ENCODE assay signal across 8 cellular contexts in genomic region chr11:3164540-3165151, GRCh38. TPM values are rescaled to one million over a fixed set of nuclear protein-coding genes. Genes with fewer than 3 reads are reported as not detected.
DNase-seq lines count a peak whose midpoint lies in the region; ATAC-seq and TF ChIP-seq lines count a peak whose summit lies in the region.

No MANE protein-coding gene starts in this region.

- no peak overlapping the region for H3K27ac Mint-ChIP-seq in activated CD8-positive, alpha-beta T cell treated with anti-CD3 and anti-CD28 coated beads for 36 hours

- H3K36me3 ChIP-seq in heart left ventricle: no peaks in the 10 kb centered on the region
- H3K36me3 ChIP-seq in psoas muscle (ENCODE audit: insufficient read depth in 1 of 2, low read depth in 1 of 2): no peaks in the 10 kb centered on the region

- peak; percentile 19 for ATAC-seq in activated CD8-positive, alpha-beta T cell treated with anti-CD3 and anti-CD28 coated beads for 36 hours
- peak in 2 of 4 donors; percentile 2 for ATAC-seq in heart left ventricle
- ATAC-seq in psoas muscle: peak in 2 of 4 donors; percentile 2 to 11
- ATAC-seq in HG02970 (IDR thresholded peaks at IDR 0.05; ENCODE audit: low FRiP score, unreplicated experiment): no peak

- peaks cover 16% of the 10 kb centered on the region for H3K27me3 Mint-ChIP-seq in activated CD8-positive, alpha-beta T cell treated with anti-CD3 and anti-CD28 coated beads for 36 hours

- CTCF ChIA-PET in activated CD8-positive, alpha-beta T cell treated with anti-CD3 and anti-CD28 coated beads for 36 hours (lab: Charles Lee): interaction anchor here (1.1 kb wide), 1 partner anchor 53 kb away, joined by 4 read pairs; no protein-coding TSS in a partner anchor

- DNase-seq in ELR (ENCODE audit: low read depth) (peak; percentile 22), heart left ventricle (peak in 4 of 5 donors; percentile 26 to 71 (median 38)), psoas muscle (peak in 1 of 2 donors; percentile 56), UCSD-AML1 (lab: John Stamatoyannopoulos, UW; ENCODE audit: unreplicated experiment) (no peak), mesenteric fat pad (ENCODE audit: low spot score) (no peak), OCI-M1 (lab: John Stamatoyannopoulos, UW) (no peak)
- no peak for DNase-seq in activated CD8-positive, alpha-beta T cell treated with anti-CD3 and anti-CD28 coated beads for 36 hours

- intact Hi-C loops in activated CD8-positive, alpha-beta T cell treated with anti-CD3 and anti-CD28 coated beads for 36 hours (cut with micrococcal nuclease): no loop called here
- intact Hi-C loops in heart left ventricle (cut with DNase I) (loop anchor here in 5 of 10 donors (5.0 to 10.0 kb wide), 4 partner anchors 37 to 110 kb away; partner anchors contain the start of gene CARS1 (in 2 of the 5)), psoas muscle (cut with DNase I) (loop anchor here in 1 of 2 donors (10.0 kb wide), 2 partner anchors 50 to 110 kb away; partner anchors contain the start of gene CARS1)

- TF ChIP-seq POLR2A in heart left ventricle (IDR thresholded peaks at IDR 0.05): no peak

- H3K9me3 ChIP-seq in heart left ventricle (no peaks in the 10 kb centered on the region), psoas muscle (no peaks in the 10 kb centered on the region)

- TF ChIP-seq CTCF in activated CD8-positive, alpha-beta T cell treated with anti-CD3 and anti-CD28 coated beads for 36 hours (IDR thresholded peaks at IDR 0.05): no peak
- TF ChIP-seq CTCF in heart left ventricle (IDR thresholded peaks at IDR 0.05): no peak
- TF ChIP-seq CTCF in psoas muscle (IDR thresholded peaks at IDR 0.05): no peak

- peaks cover 23% of the 10 kb centered on the region for H3K4me1 Mint-ChIP-seq in activated CD8-positive, alpha-beta T cell treated with anti-CD3 and anti-CD28 coated beads for 36 hours (ENCODE audit: low read depth)

- H3K4me1 ChIP-seq in heart left ventricle (peaks cover 7 to 69% (median 56%) of the 10 kb centered on the region in 12 donors), psoas muscle (peaks cover 47% of the 10 kb centered on the region)

- H3K27ac ChIP-seq in heart left ventricle: peak overlapping the region; percentile 69 to 92 (median 85)
- H3K27ac ChIP-seq in psoas muscle: peak overlapping the region; percentile 64

- POLR2A ChIA-PET in activated CD8-positive, alpha-beta T cell treated with anti-CD3 and anti-CD28 coated beads for 36 hours (lab: Charles Lee): no interaction called here

- H3K4me3 Mint-ChIP-seq in activated CD8-positive, alpha-beta T cell treated with anti-CD3 and anti-CD28 coated beads for 36 hours: peak overlapping the region; percentile 68

- H3K4me3 ChIP-seq in heart left ventricle (peak overlapping the region; percentile 66 to 98 (median 84)), psoas muscle (peak overlapping the region; percentile 84)

- H3K27me3 ChIP-seq in heart left ventricle: no peaks in the 10 kb centered on the region
- H3K27me3 ChIP-seq in psoas muscle (ENCODE audit: insufficient read depth in 3 of 3, low read length in 2 of 3): no peaks in the 10 kb centered on the region

- no peaks in the 10 kb centered on the region for H3K9me3 Mint-ChIP-seq in activated CD8-positive, alpha-beta T cell treated with anti-CD3 and anti-CD28 coated beads for 36 hours

- WGBS in heart left ventricle, 4 donors: 0 to 1% (median 0%) methylated on average over 6 to 46 of the region's 46 CpGs
- WGBS in psoas muscle, 3 donors: 1 to 4% (median 3%) methylated on average over 18 to 46 of the region's 46 CpGs

- no peaks in the 10 kb centered on the region for H3K36me3 Mint-ChIP-seq in activated CD8-positive, alpha-beta T cell treated with anti-CD3 and anti-CD28 coated beads for 36 hours (ENCODE audit: low read depth)

RNA-seq across cellular contexts. Expression of gene OSBPL5, which starts 0.5 kb away (rescaled TPM):
- 1 to 10 TPM; 4.8 to 5.9 TPM for total RNA-seq in activated CD8-positive, alpha-beta T cell treated with anti-CD3 and anti-CD28 coated beads for 36 hours
- total RNA-seq in heart left ventricle: 10 to 100 TPM; 10.1 to 27.7 (median 17.0) TPM
- 10 to 100 TPM; 11.1 to 11.2 TPM for polyA plus RNA-seq in heart left ventricle
- 10 to 100 TPM in 2 of 4 donors, 1 to 10 TPM in 2; 6.9 to 12.4 (median 10.3) TPM for total RNA-seq in psoas muscle
- polyA plus RNA-seq in psoas muscle: 1 to 10 TPM; 3.4 to 5.0 (median 4.3) TPM
- total RNA-seq in mesenteric fat pad: 41.4 TPM

RNA-seq across cellular contexts. Expression of gene MRGPRG, which starts 54.0 kb away (rescaled TPM):
- total RNA-seq in activated CD8-positive, alpha-beta T cell treated with anti-CD3 and anti-CD28 coated beads for 36 hours: not detected
- total RNA-seq in heart left ventricle (not detected), psoas muscle (not detected), mesenteric fat pad (not detected)
- polyA plus RNA-seq in heart left ventricle (not detected), psoas muscle (not detected)

Comparison
In these comparisons a context has a peak if more than half of its experiments do, and no peak if none do; other contexts are left out.
1. DNase-seq: peak in ELR (single experiment) and heart left ventricle (4 of 5); none in activated CD8-positive, alpha-beta T cell treated with anti-CD3 and anti-CD28 coated beads for 36 hours (single experiment), UCSD-AML1 (single experiment), mesenteric fat pad (single experiment) and OCI-M1 (single experiment).